Comparison of ENCODE assay signal across 13 cellular contexts in genomic region chr17:48444531-48445247, GRCh38. TPM values are rescaled to one million over a fixed set of nuclear protein-coding genes. Genes with fewer than 3 reads are reported as not detected.
DNase-seq lines count a peak whose midpoint lies in the region; ATAC-seq lines count a peak whose summit lies in the region.
"Had no signal": no experiment of that assay in that cellular context is flagged by ENCODE, and none has a peak within 500 bp of the region (broad histone marks: within the 10 kb centered on the region; RNA-seq: fewer than 3 reads in every experiment).

No MANE protein-coding gene starts in this region.

- H3K4me3 Mint-ChIP-seq in naive thymus-derived CD8-positive, alpha-beta T cell: peak overlapping the region; percentile 54 to 89 (median 82)

- H3K27ac Mint-ChIP-seq in naive thymus-derived CD8-positive, alpha-beta T cell: peak overlapping the region in 9 of 10 donors; percentile 67 to 92 (median 85)

- POLR2A ChIA-PET in naive thymus-derived CD8-positive, alpha-beta T cell (lab: Charles Lee): interaction anchor here (0.6 to 7.5 kb wide), 8 partner anchors 7 to 34 kb away, joined by 3 to 115 read pairs (median 6); no protein-coding TSS in a partner anchor

- peaks cover 0 to 11% (median 0%) of the 10 kb centered on the region in 9 donors for H3K9me3 Mint-ChIP-seq in naive thymus-derived CD8-positive, alpha-beta T cell

- H3K9me3 ChIP-seq in KOPT-K1 (ENCODE audit: insufficient read depth, low read length, poor library complexity, severe bottlenecking): no peaks in the 10 kb centered on the region
- H3K9me3 ChIP-seq: adrenal gland, Peyer's patch had no signal

- H3K27ac ChIP-seq in KOPT-K1 (ENCODE audit: low read depth, low read length, poor library complexity, severe bottlenecking): peak overlapping the region; percentile 65
- H3K27ac ChIP-seq: adrenal gland, Peyer's patch had no signal

- H3K36me3 ChIP-seq in KOPT-K1 (ENCODE audit: insufficient read depth, low read length): no peaks in the 10 kb centered on the region
- H3K36me3 ChIP-seq: adrenal gland, Peyer's patch had no signal

- ATAC-seq in naive thymus-derived CD8-positive, alpha-beta T cell: peak; percentile 49 to 56
- ATAC-seq in HG02973 (IDR thresholded peaks at IDR 0.05; ENCODE audit: unreplicated experiment) (no peak), GM19467 (IDR thresholded peaks at IDR 0.05; ENCODE audit: unreplicated experiment) (no peak)

- no peaks in the 10 kb centered on the region for H3K36me3 Mint-ChIP-seq in naive thymus-derived CD8-positive, alpha-beta T cell

- peaks cover 36 to 79% (median 71%) of the 10 kb centered on the region in 4 donors for H3K4me1 Mint-ChIP-seq in naive thymus-derived CD8-positive, alpha-beta T cell

- H3K27me3 Mint-ChIP-seq in naive thymus-derived CD8-positive, alpha-beta T cell: no peaks in the 10 kb centered on the region

- DNase-seq in CMK (ENCODE audit: low read depth) (peak; percentile 82), NCI-H82 (lab: John Stamatoyannopoulos, UW) (no peak), D341Med (ENCODE audit: low spot score) (no peak)
- peak; percentile 55 to 59 for DNase-seq in activated T-cell treated with anti-CD3 and anti-CD28 coated beads, Interleukin-2, amount 50 U/mL, for 48 hours
- peak in 9 of 10 donors; percentile 26 to 84 (median 62) for DNase-seq in naive thymus-derived CD8-positive, alpha-beta T cell
- DNase-seq: glutamatergic neuron, NCI-H187 treated with DMSO at 0.1 percent for 48 hours, Peyer's patch had no signal

RNA-seq across cellular contexts. Expression of gene SKAP1, which starts 14.7 kb away (rescaled TPM):
- 10 to 100 TPM; 73.0 to 74.6 TPM for total RNA-seq in naive thymus-derived CD8-positive, alpha-beta T cell
- 100 to 1,000 TPM; 223 to 237 (median 230) TPM for polyA plus RNA-seq in naive thymus-derived CD8-positive, alpha-beta T cell
- total RNA-seq: lung microvascular endothelial cell had no signal

Comparison
In these comparisons a context has a peak if more than half of its experiments do, and no peak if none do; other contexts are left out.
1. DNase-seq: peak in CMK (single experiment), activated T-cell treated with anti-CD3 and anti-CD28 coated beads, Interleukin-2, amount 50 U/mL, for 48 hours (2 of 2) and naive thymus-derived CD8-positive, alpha-beta T cell (9 of 10); none in NCI-H82 (single experiment) and D341Med (single experiment).
2. ATAC-seq: peak in naive thymus-derived CD8-positive, alpha-beta T cell (2 of 2); none in HG02973 (single experiment) and GM19467 (single experiment).